In genomic region chr1:28592314-28593071, GRCh38 we compare ENCODE assay signal across 9 cellular contexts. TPM values are rescaled to one million over a fixed set of nuclear protein-coding genes. Genes with fewer than 3 reads are reported as not detected.
DNase-seq lines count a peak whose midpoint lies in the region; ATAC-seq, FAIRE-seq and TF ChIP-seq lines count a peak whose summit lies in the region.
"Had no signal": no experiment of that assay in that cellular context is flagged by ENCODE, and none has a peak within 500 bp of the region (broad histone marks: within the 10 kb centered on the region; RNA-seq: fewer than 3 reads in every experiment).

No MANE protein-coding gene starts in this region.

- BruUV-seq in Calu3 (replicated peaks; lab: Mats Ljungman, UMichigan): no TSS peak

- no peak for TF ChIP-seq POLR2A in GM12892 (IDR thresholded peaks at IDR 0.05; ENCODE audit: low read depth, low read length)

- DNase-seq in Calu3 (peak; percentile 17), astrocyte of the hippocampus (ENCODE audit: low read depth, low spot score) (peak; percentile 38), left lung (peak in 1 of 2 donors; percentile 87), tibial artery (no peak), GM12892 (ENCODE audit: insufficient read length) (no peak), cerebellar nuclear complex (lab: John Stamatoyannopoulos, UW) (no peak), posterior vena cava (ENCODE audit: low spot score) (no peak)

- peak overlapping the region in 1 of 2 donors; percentile 7 for H3K27ac ChIP-seq in left lung
- peak overlapping the region in 1 of 2 donors; percentile 30 for H3K27ac ChIP-seq in tibial artery

- H3K4me3 Mint-ChIP-seq in Calu3 (ENCODE audit: low read depth, unreplicated experiment): peak overlapping the region; percentile 69

- CTCF ChIA-PET in Calu3 (lab: Charles Lee): interaction anchor here (0.7 kb wide), 2 partner anchors 10 to 116 kb away, joined by 3 read pairs; no protein-coding TSS in a partner anchor

- TF ChIP-seq CTCF in Calu3 (IDR thresholded peaks at IDR 0.05; ENCODE audit: unreplicated experiment): no peak
- no peak for TF ChIP-seq CTCF in left lung (IDR thresholded peaks at IDR 0.05)
- no peak for TF ChIP-seq CTCF in tibial artery (IDR thresholded peaks at IDR 0.05)

- no peaks in the 10 kb centered on the region for H3K9me3 Mint-ChIP-seq in Calu3 (ENCODE audit: low read depth, unreplicated experiment)

- H3K9me3 ChIP-seq in left lung (no peaks in the 10 kb centered on the region), tibial artery (no peaks in the 10 kb centered on the region)

- H3K27me3 ChIP-seq in left lung: no peaks in the 10 kb centered on the region
- H3K27me3 ChIP-seq in tibial artery: no peaks in the 10 kb centered on the region

- H3K36me3 ChIP-seq in left lung: peaks cover 0 to 4% of the 10 kb centered on the region in 2 donors
- no peaks in the 10 kb centered on the region for H3K36me3 ChIP-seq in tibial artery

- no peaks in the 10 kb centered on the region for H3K27me3 Mint-ChIP-seq in Calu3 (ENCODE audit: unreplicated experiment)

- FAIRE-seq in GM12892 (lab: Jason Lieb, UNC): no peak

- peaks cover 0 to 23% of the 10 kb centered on the region in 2 donors for H3K4me1 ChIP-seq in left lung
- peaks cover 0 to 15% (median 8%) of the 10 kb centered on the region in 4 donors for H3K4me1 ChIP-seq in tibial artery

- peaks cover 12% of the 10 kb centered on the region for H3K36me3 Mint-ChIP-seq in Calu3 (ENCODE audit: insufficient read depth, unreplicated experiment)

- intact Hi-C loops in Calu3 (cut with micrococcal nuclease; ENCODE audit: unreplicated experiment) (no loop called here), left lung (cut with DNase I) (no loop called here), tibial artery (cut with DNase I; ENCODE audit: low total_unique reads) (no loop called here), posterior vena cava (cut with DNase I) (no loop called here)

- ATAC-seq in HG02642 (IDR thresholded peaks at IDR 0.05; ENCODE audit: poor library complexity, unreplicated experiment): peak; percentile 70
- ATAC-seq in left lung: peak; percentile 78

- H3K4me3 ChIP-seq in left lung: peak overlapping the region; percentile 44 to 54
- H3K4me3 ChIP-seq in tibial artery: peak overlapping the region; percentile 52 to 63

- no peak overlapping the region for H3K27ac Mint-ChIP-seq in Calu3 (ENCODE audit: unreplicated experiment)

- no peaks in the 10 kb centered on the region for H3K4me1 Mint-ChIP-seq in Calu3 (ENCODE audit: low read depth, unreplicated experiment)

RNA-seq across cellular contexts. Expression of gene RAB42, which starts 0.4 kb away (rescaled TPM):
- total RNA-seq in Calu3 (2022) (1.1 and 1.3 TPM in 2 replicates), left lung (10 to 100 TPM in 1 of 2 donors, 1 to 10 TPM in 1; 6.1 to 17.7 TPM), posterior vena cava (1 to 10 TPM; 3.5 to 4.2 TPM)
- 0.59 TPM for polyA plus RNA-seq in GM12892 (2012; ENCODE audit: missing spikeins)

RNA-seq across cellular contexts. Expression of gene TRNAU1AP, which starts 39.6 kb away (rescaled TPM):
- 29.9 and 40.4 TPM in 2 replicates for total RNA-seq in Calu3 (2022)
- 10 to 100 TPM; 26.1 to 27.0 TPM for total RNA-seq in left lung
- polyA plus RNA-seq in GM12892 (2012; ENCODE audit: missing spikeins): 38.6 TPM
- 10 to 100 TPM; 17.5 to 23.2 TPM for total RNA-seq in posterior vena cava

RNA-seq across cellular contexts. Expression of gene TAF12, which starts 50.4 kb away (rescaled TPM):
- total RNA-seq in Calu3 (2022) (21.6 and 22.4 TPM in 2 replicates), left lung (10 to 100 TPM; 23.2 to 25.2 TPM), posterior vena cava (10 to 100 TPM; 14.9 to 16.5 TPM)
- 26.2 TPM for polyA plus RNA-seq in GM12892 (2012; ENCODE audit: missing spikeins)

RNA-seq across cellular contexts. Expression of gene RNU11, which starts 55.9 kb away (rescaled TPM):
- total RNA-seq in Calu3 (2022) (not detected in 2 replicates), left lung (not detected), posterior vena cava (not detected)
- not detected for polyA plus RNA-seq in GM12892 (2012; ENCODE audit: missing spikeins)
- total RNA-seq: LHCN-M2 had no signal

Comparison
In these comparisons a context has a peak if more than half of its experiments do, and no peak if none do; other contexts are left out.
1. DNase-seq: peak in Calu3 (single experiment) and astrocyte of the hippocampus (single experiment); none in tibial artery (0 of 2), GM12892 (single experiment), cerebellar nuclear complex (0 of 2) and posterior vena cava (single experiment).